ENCODE assay signal across 8 cellular contexts in genomic region chr2:12177052-12177994, GRCh38.
DNase-seq lines count a peak whose midpoint lies in the region; ATAC-seq and TF ChIP-seq lines count a peak whose summit lies in the region.

No MANE protein-coding gene starts in this region.

- DNase-seq in GM06990 (ENCODE audit: extremely low read depth, insufficient read length) (peak; percentile 52), fibroblast of the aortic adventitia (ENCODE audit: low read depth) (peak; percentile 77), renal cortical epithelial cell (ENCODE audit: low read depth) (peak; percentile 71), NCI-H1930 (lab: John Stamatoyannopoulos, UW) (no peak)
- DNase-seq in stimulated activated CD4-positive, alpha-beta T cell treated with anti-CD3 and anti-CD28 coated beads, Interleukin-2, amount 100 ng/mL, for 48 hours, result no peak

- peak; percentile 82 for ATAC-seq in GM21423 (IDR thresholded peaks at IDR 0.05; ENCODE audit: unreplicated experiment)
- ATAC-seq in HG03565 (IDR thresholded peaks at IDR 0.05; ENCODE audit: unreplicated experiment), result peak; percentile 72

- H3K36me3 ChIP-seq in GM06990 (ENCODE audit: control insufficient read depth, insufficient read depth, low read length), result no peaks in the 10 kb centered on the region

- H3K4me1 Mint-ChIP-seq in T-helper 1 cell treated with Interleukin-12 subunit alpha and Interleukin-12 subunit beta and Interleukin-4 antibody, amounts not matched to agents 30 μg/mL and 1 μg/mL, for 36 hours (ENCODE audit: low read depth), result peaks cover 33% of the 10 kb centered on the region

- peaks cover 7% of the 10 kb centered on the region for H3K27me3 Mint-ChIP-seq in T-helper 1 cell treated with Interleukin-12 subunit alpha and Interleukin-12 subunit beta and Interleukin-4 antibody, amounts not matched to agents 30 μg/mL and 1 μg/mL, for 36 hours (ENCODE audit: low read depth)

- H3K36me3 Mint-ChIP-seq in T-helper 1 cell treated with Interleukin-12 subunit alpha and Interleukin-12 subunit beta and Interleukin-4 antibody, amounts not matched to agents 30 μg/mL and 1 μg/mL, for 36 hours (ENCODE audit: low read depth), result no peaks in the 10 kb centered on the region

- H3K4me3 ChIP-seq in GM06990 (replicated peaks; ENCODE audit: low read depth, low read length) (no peak overlapping the region), fibroblast of the aortic adventitia (ENCODE audit: low read depth, low read length) (no peak overlapping the region)

- H3K27me3 ChIP-seq in GM06990 (replicated peaks; ENCODE audit: control insufficient read depth, insufficient read depth, low read length), result no peaks in the 10 kb centered on the region

- H3K27ac Mint-ChIP-seq in T-helper 1 cell treated with Interleukin-12 subunit alpha and Interleukin-12 subunit beta and Interleukin-4 antibody, amounts not matched to agents 30 μg/mL and 1 μg/mL, for 36 hours, result peak overlapping the region; percentile 46

- peak overlapping the region; percentile 3 for H3K4me3 Mint-ChIP-seq in T-helper 1 cell treated with Interleukin-12 subunit alpha and Interleukin-12 subunit beta and Interleukin-4 antibody, amounts not matched to agents 30 μg/mL and 1 μg/mL, for 36 hours

- no peak for TF ChIP-seq CTCF in GM06990 (IDR thresholded peaks at IDR 0.05; ENCODE audit: insufficient read depth, low read length, poor library complexity, severe bottlenecking)
- TF ChIP-seq CTCF in fibroblast of the aortic adventitia (IDR thresholded peaks at IDR 0.05; ENCODE audit: insufficient read depth, low read length), result no peak

- H3K9me3 Mint-ChIP-seq in T-helper 1 cell treated with Interleukin-12 subunit alpha and Interleukin-12 subunit beta and Interleukin-4 antibody, amounts not matched to agents 30 μg/mL and 1 μg/mL, for 36 hours, result no peaks in the 10 kb centered on the region

Comparison
In these comparisons a context has a peak if more than half of its experiments do, and no peak if none do; other contexts are left out.
1. DNase-seq: peak in GM06990 (single experiment), fibroblast of the aortic adventitia (single experiment) and renal cortical epithelial cell (single experiment); none in NCI-H1930 (0 of 2) and stimulated activated CD4-positive, alpha-beta T cell treated with anti-CD3 and anti-CD28 coated beads, Interleukin-2, amount 100 ng/mL, for 48 hours (0 of 2).